ENCODE assay signal across 19 cellular contexts in genomic region chr15:89043031-89044002, GRCh38.
"Had no signal": no experiment of that assay in that cellular context is flagged by ENCODE, and none has a peak within 500 bp of the region (broad histone marks: within the 10 kb centered on the region; RNA-seq: fewer than 3 reads in every experiment).

No MANE protein-coding gene starts in this region.

- H3K4me3 Mint-ChIP-seq: activated CD4-positive, alpha-beta T cell treated with anti-CD3 and anti-CD28 coated beads for 36 hours; activated CD8-positive, alpha-beta T cell treated with anti-CD3 and anti-CD28 coated beads for 36 hours; activated naive CD4-positive, alpha-beta T cell treated with anti-CD3 and anti-CD28 coated beads, Interleukin-2, amount 10 ng/mL, durations not matched to agents 7 days and 5 days; activated naive CD8-positive, alpha-beta T cell treated with anti-CD3 and anti-CD28 coated beads for 36 hours; activated T-cell treated with anti-CD3 and anti-CD28 coated beads, Interleukin-2, amount 50 U/mL, for 72 hours had no signal

- H3K4me3 ChIP-seq: PC-9 had no signal

- H2AFZ ChIP-seq: PC-9 had no signal

- H3K4me2 ChIP-seq: PC-9 had no signal

- H3K36me3 ChIP-seq: WERI-Rb-1 had no signal

- H3K4me1 Mint-ChIP-seq: activated CD4-positive, alpha-beta T cell treated with anti-CD3 and anti-CD28 coated beads for 36 hours; activated naive CD4-positive, alpha-beta T cell treated with anti-CD3 and anti-CD28 coated beads, Interleukin-2, amount 10 ng/mL, durations not matched to agents 7 days and 5 days had no signal

- H3K36me3 Mint-ChIP-seq: activated naive CD8-positive, alpha-beta T cell treated with anti-CD3 and anti-CD28 coated beads for 36 hours had no signal

- DNase-seq: activated CD4-positive, alpha-beta T cell treated with anti-CD3 and anti-CD28 coated beads for 36 hours; activated CD8-positive, alpha-beta memory T cell treated with anti-CD3 and anti-CD28 coated beads, Interleukin-2, amount 50 U/mL, for 4 hours; activated CD8-positive, alpha-beta T cell treated with anti-CD3 and anti-CD28 coated beads for 36 hours; activated gamma-delta T cell treated with Interleukin-2 at 50 U/mL for 16 hours; activated naive CD4-positive, alpha-beta T cell treated with anti-CD3 and anti-CD28 coated beads, Interleukin-2, amount 10 ng/mL, durations not matched to agents 7 days and 5 days; activated naive CD8-positive, alpha-beta T cell treated with anti-CD3 and anti-CD28 coated beads for 36 hours; activated T-cell treated with anti-CD3 and anti-CD28 coated beads, Interleukin-2, amount 50 U/mL, for 72 hours; Karpas-422; MM.1S; NCI-H1048; NCI-H146; NCI-H1930; NCI-H510A treated with DMSO at 0.1 percent for 48 hours; NCI-H69; PC-9; SIG-M5; T-helper 1 cell; WERI-Rb-1 had no signal

- H3K9me3 Mint-ChIP-seq: activated CD8-positive, alpha-beta T cell treated with anti-CD3 and anti-CD28 coated beads for 36 hours; activated T-helper 2 cell treated with anti-CD3 and anti-CD28 coated beads, Interferon-gamma antibody, Interleukin-2, Interleukin-4, amounts not matched to agents 10 μg/mL and 5 μg/mL and 100 μg/mL, durations not matched to agents 14 hours and 24 hours and 36 hours had no signal

- H3K27ac Mint-ChIP-seq: activated CD4-positive, alpha-beta T cell treated with anti-CD3 and anti-CD28 coated beads for 36 hours; activated CD8-positive, alpha-beta T cell treated with anti-CD3 and anti-CD28 coated beads for 36 hours; activated naive CD4-positive, alpha-beta T cell treated with anti-CD3 and anti-CD28 coated beads, Interleukin-2, amount 10 ng/mL, durations not matched to agents 7 days and 5 days; activated naive CD8-positive, alpha-beta T cell treated with anti-CD3 and anti-CD28 coated beads for 36 hours; activated T-cell treated with anti-CD3 and anti-CD28 coated beads, Interleukin-2, amount 50 U/mL, for 72 hours; activated T-helper 2 cell treated with anti-CD3 and anti-CD28 coated beads, Interferon-gamma antibody, Interleukin-2, Interleukin-4, amounts not matched to agents 10 μg/mL and 5 μg/mL and 100 μg/mL, durations not matched to agents 14 hours and 24 hours and 36 hours had no signal

- ATAC-seq: activated CD4-positive, alpha-beta T cell treated with anti-CD3 and anti-CD28 coated beads for 36 hours; activated CD8-positive, alpha-beta T cell treated with anti-CD3 and anti-CD28 coated beads for 36 hours; activated T-cell treated with anti-CD3 and anti-CD28 coated beads, Interleukin-2, amount 50 U/mL, for 72 hours had no signal

- H3K27ac ChIP-seq: PC-9, WERI-Rb-1 had no signal

- H3K27me3 Mint-ChIP-seq: activated CD4-positive, alpha-beta T cell treated with anti-CD3 and anti-CD28 coated beads for 36 hours had no signal
